ENCODE assay signal across 28 cellular contexts in the genomic region with DNA sequence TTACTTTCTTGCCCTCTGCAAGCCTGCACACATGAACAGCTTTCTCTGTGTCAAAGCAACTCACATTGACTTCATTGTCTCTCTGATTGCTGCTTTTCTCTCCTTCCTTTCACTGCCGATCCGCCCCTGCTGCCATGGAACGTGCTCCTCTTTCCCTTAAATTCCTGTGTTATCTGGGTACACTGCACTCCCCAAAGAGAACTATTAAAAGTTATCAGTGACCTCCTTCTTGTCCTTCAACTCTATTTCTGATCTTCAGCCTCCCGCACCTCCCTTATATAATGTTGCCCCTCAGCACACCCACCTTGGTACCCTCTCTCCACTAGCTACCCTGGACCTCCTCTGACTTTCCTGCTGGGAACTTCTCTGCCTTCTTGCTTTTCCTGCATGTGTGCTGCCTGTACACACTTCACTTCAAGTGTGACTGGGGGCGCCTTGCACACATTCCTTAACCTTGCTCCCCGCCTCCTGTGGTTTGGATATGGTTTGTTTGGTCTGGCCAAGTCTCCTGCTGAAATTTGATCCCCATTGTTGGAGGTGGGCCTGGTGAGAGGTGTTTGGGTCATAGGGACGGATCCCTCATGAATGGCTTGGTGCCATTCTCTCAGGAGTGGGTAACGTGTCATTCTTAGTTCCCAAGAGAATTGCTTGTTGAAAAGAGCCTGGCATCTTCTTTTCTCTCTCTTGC. TPM values are rescaled to one million over a fixed set of nuclear protein-coding genes. Genes with fewer than 3 reads are reported as not detected.
DNase-seq lines count a peak whose midpoint lies in the region; ATAC-seq, FAIRE-seq and TF ChIP-seq lines count a peak whose summit lies in the region.
"Had no signal": no experiment of that assay in that cellular context is flagged by ENCODE, and none has a peak within 500 bp of the region (broad histone marks: within the 10 kb centered on the region; RNA-seq: fewer than 3 reads in every experiment).

No MANE protein-coding gene starts in this region.

- 32 to 39% methylated on average over 8 of the region's 8 CpGs for WGBS in heart right ventricle, 2 donors

- peaks cover 10% of the 10 kb centered on the region for H3K9me2 ChIP-seq in GM23338 (ENCODE audit: insufficient read depth)

- H3K27ac Mint-ChIP-seq in GM23338, result no peak overlapping the region
- no peak overlapping the region for H3K27ac Mint-ChIP-seq in astrocyte (ENCODE audit: unreplicated experiment)
- H3K27ac Mint-ChIP-seq: activated CD4-positive, alpha-beta memory T cell treated with anti-CD3 and anti-CD28 coated beads, Interleukin-2, amount 10 ng/mL, durations not matched to agents 7 days and 5 days; brain had no signal

- H3K36me3 ChIP-seq in GM23338 (ENCODE audit: insufficient read depth), result no peaks in the 10 kb centered on the region
- no peaks in the 10 kb centered on the region for H3K36me3 ChIP-seq in astrocyte (ENCODE audit: insufficient read depth, low read length)
- H3K36me3 ChIP-seq in heart right ventricle, result no peaks in the 10 kb centered on the region
- no peaks in the 10 kb centered on the region for H3K36me3 ChIP-seq in osteoblast (ENCODE audit: insufficient read depth, low read length)
- H3K36me3 ChIP-seq in uterus, result no peaks in the 10 kb centered on the region
- H3K36me3 ChIP-seq: ovary, WERI-Rb-1 had no signal

- no peaks in the 10 kb centered on the region; the same call in 1 of the 3 replicates for H3K9me3 Mint-ChIP-seq in GM23338
- peaks cover 11% of the 10 kb centered on the region for H3K9me3 Mint-ChIP-seq in astrocyte (ENCODE audit: unreplicated experiment)
- H3K9me3 Mint-ChIP-seq: activated CD4-positive, alpha-beta memory T cell treated with anti-CD3 and anti-CD28 coated beads, Interleukin-2, amount 10 ng/mL, durations not matched to agents 7 days and 5 days; activated T-cell treated with anti-CD3 and anti-CD28 coated beads, Interleukin-2, amount 50 U/mL, for 4 hours had no signal

- ATAC-seq in GM23338, result no peak
- peak in 7 of 8 donors; percentile 49 to 84 (median 60) for ATAC-seq in heart right ventricle
- ATAC-seq: activated T-cell treated with anti-CD3 and anti-CD28 coated beads, Interleukin-2, amount 50 U/mL, for 4 hours; left colon had no signal

- H3K4me3 Mint-ChIP-seq in GM23338 (no peak overlapping the region), astrocyte (ENCODE audit: unreplicated experiment) (no peak overlapping the region)
- H3K4me3 Mint-ChIP-seq: activated CD4-positive, alpha-beta memory T cell treated with anti-CD3 and anti-CD28 coated beads, Interleukin-2, amount 10 ng/mL, durations not matched to agents 7 days and 5 days; activated T-cell treated with anti-CD3 and anti-CD28 coated beads, Interleukin-2, amount 50 U/mL, for 4 hours; brain had no signal

- H3K4me2 ChIP-seq in GM23338, result no peak overlapping the region
- peak overlapping the region; percentile 52 for H3K4me2 ChIP-seq in astrocyte (ENCODE audit: low read length)
- peak overlapping the region; percentile 42 for H3K4me2 ChIP-seq in osteoblast (ENCODE audit: insufficient read depth, low read length)

- TF ChIP-seq CTCF in GM23338 (conservative IDR thresholded peaks at IDR 0.05; ENCODE audit: low read depth in 2 of 2) (no peak), astrocyte (IDR thresholded peaks at IDR 0.05; ENCODE audit: insufficient read depth, low read depth, low read length) (no peak), heart right ventricle (IDR thresholded peaks at IDR 0.05) (no peak), osteoblast (IDR thresholded peaks at IDR 0.05; ENCODE audit: extremely low read depth, low read depth, low read length) (no peak), uterus (IDR thresholded peaks at IDR 0.05) (no peak)

- H4K20me1 ChIP-seq in GM23338 (replicated peaks; ENCODE audit: insufficient read depth), result no peaks in the 10 kb centered on the region
- H4K20me1 ChIP-seq in astrocyte (ENCODE audit: insufficient read depth, low read length), result no peaks in the 10 kb centered on the region
- H4K20me1 ChIP-seq in osteoblast (ENCODE audit: insufficient read depth, low read length), result no peaks in the 10 kb centered on the region

- DNase-seq in GM23338 (ENCODE audit: low spot score) (no peak), astrocyte (ENCODE audit: low read depth) (peak; percentile 85), heart right ventricle (peak in 1 of 2 donors; percentile 23), osteoblast (ENCODE audit: insufficient read length, low spot score, missing footprints) (no peak), uterus (no peak), NCI-H345 treated with DMSO at 0.1 percent for 48 hours (lab: John Stamatoyannopoulos, UW; ENCODE audit: unreplicated experiment) (no peak), T-helper 2 cell (no peak)
- no peak for DNase-seq in activated CD4-positive, alpha-beta T cell treated with anti-CD3 and anti-CD28 coated beads for 4 hours
- DNase-seq: activated CD4-positive, alpha-beta memory T cell treated with anti-CD3 and anti-CD28 coated beads, Interleukin-2, amount 10 ng/mL, durations not matched to agents 7 days and 5 days; activated naive CD4-positive, alpha-beta T cell treated with anti-CD3 and anti-CD28 coated beads, Interleukin-2, amount 50 U/mL, for 16 hours; activated T-cell treated with anti-CD3 and anti-CD28 coated beads, Interleukin-2, amount 50 U/mL, for 4 hours; AML-193; Calu3; dorsolateral prefrontal cortex; GF-D8; hippocampal formation; KG1; left colon; NCI-H1105; NCI-H774; ovary; stimulated activated CD4-positive, alpha-beta T cell treated with anti-CD3 and anti-CD28 coated beads, Interleukin-4, amount 100 ng/mL, for 24 hours; WERI-Rb-1 had no signal

- H3K4me3 ChIP-seq in GM23338 (no peak overlapping the region), astrocyte (ENCODE audit: insufficient read depth, low read depth, low read length) (no peak overlapping the region), heart right ventricle (peak overlapping the region in 2 of 10 donors; percentile 3 to 4), osteoblast (ENCODE audit: insufficient read depth, low read length) (no peak overlapping the region), uterus (no peak overlapping the region)
- H3K4me3 ChIP-seq: dorsolateral prefrontal cortex, ovary had no signal

- H2AFZ ChIP-seq in GM23338 (peak overlapping the region; percentile 9; the same call in 1 of the 2 replicates), astrocyte (ENCODE audit: low read depth, low read length) (no peak overlapping the region), osteoblast (ENCODE audit: low read length) (no peak overlapping the region)

- TF ChIP-seq POLR2A in uterus (IDR thresholded peaks at IDR 0.05), result no peak

- peaks cover 7% of the 10 kb centered on the region for H3K27me3 Mint-ChIP-seq in GM23338 (ENCODE audit: insufficient read depth, low read depth, poor library complexity)
- peaks cover 3% of the 10 kb centered on the region for H3K27me3 Mint-ChIP-seq in astrocyte (ENCODE audit: low read depth, unreplicated experiment)

- no peaks in the 10 kb centered on the region for H3K79me2 ChIP-seq in GM23338 (replicated peaks; ENCODE audit: insufficient read depth)
- H3K79me2 ChIP-seq in astrocyte (ENCODE audit: insufficient read depth, low read length), result no peaks in the 10 kb centered on the region
- H3K79me2 ChIP-seq in osteoblast (ENCODE audit: insufficient read depth, low read length), result no peaks in the 10 kb centered on the region

- intact Hi-C loops in heart right ventricle (cut with DNase I) (no loop called here), uterus (cut with DNase I; ENCODE audit: low total_unique reads) (no loop called here)

- no peaks in the 10 kb centered on the region for H3K9me3 ChIP-seq in astrocyte (ENCODE audit: insufficient read depth, low read depth, low read length)
- H3K9me3 ChIP-seq in heart right ventricle, result no peaks in the 10 kb centered on the region
- H3K9me3 ChIP-seq in osteoblast (ENCODE audit: low read depth, low read length), result no peaks in the 10 kb centered on the region
- no peaks in the 10 kb centered on the region for H3K9me3 ChIP-seq in uterus
- H3K9me3 ChIP-seq: ovary had no signal

- H3K4me1 ChIP-seq in GM23338 (ENCODE audit: insufficient read depth) (no peaks in the 10 kb centered on the region), astrocyte (ENCODE audit: insufficient read depth, low read length) (peaks cover 9% of the 10 kb centered on the region), heart right ventricle (peaks cover 0 to 44% (median 15%) of the 10 kb centered on the region in 9 donors), osteoblast (ENCODE audit: insufficient read depth, low read length) (peaks cover 31% of the 10 kb centered on the region), uterus (no peaks in the 10 kb centered on the region)

- H3F3A ChIP-seq in GM23338 (replicated peaks; ENCODE audit: low read depth), result no peaks in the 10 kb centered on the region

- H3K27ac ChIP-seq in GM23338 (ENCODE audit: low read depth) (no peak overlapping the region), astrocyte (ENCODE audit: low read depth, low read length) (no peak overlapping the region), heart right ventricle (peak overlapping the region in 9 of 10 donors; percentile 50 to 80 (median 74)), osteoblast (ENCODE audit: low read depth, low read length) (peak overlapping the region; percentile 33), uterus (no peak overlapping the region)
- H3K27ac ChIP-seq: dorsolateral prefrontal cortex, HL-60, ovary, WERI-Rb-1 had no signal

- H3K27me3 ChIP-seq in GM23338 (ENCODE audit: insufficient read depth) (no peaks in the 10 kb centered on the region), astrocyte (ENCODE audit: insufficient read depth, low read length) (no peaks in the 10 kb centered on the region), heart right ventricle (no peaks in the 10 kb centered on the region), osteoblast (ENCODE audit: insufficient read depth, low read length) (no peaks in the 10 kb centered on the region), uterus (no peaks in the 10 kb centered on the region)
- H3K27me3 ChIP-seq: dorsolateral prefrontal cortex, ovary had no signal

- H3K9ac ChIP-seq in astrocyte (ENCODE audit: low read length), result no peak overlapping the region

- no peaks in the 10 kb centered on the region for H3K36me3 Mint-ChIP-seq in GM23338 (ENCODE audit: low read depth)
- no peaks in the 10 kb centered on the region for H3K36me3 Mint-ChIP-seq in astrocyte (ENCODE audit: low read depth, unreplicated experiment)
- H3K36me3 Mint-ChIP-seq: brain had no signal

- no peak for FAIRE-seq in astrocyte (lab: Jason Lieb, UNC)
- FAIRE-seq: GM12892 had no signal

- H3K4me1 Mint-ChIP-seq in GM23338 (peaks cover 9% of the 10 kb centered on the region; the same call in 2 of the 3 replicates), astrocyte (ENCODE audit: low read depth, unreplicated experiment) (peaks cover 9% of the 10 kb centered on the region)
- H3K4me1 Mint-ChIP-seq: activated CD4-positive, alpha-beta memory T cell treated with anti-CD3 and anti-CD28 coated beads, Interleukin-2, amount 10 ng/mL, durations not matched to agents 7 days and 5 days; brain had no signal

RNA-seq across cellular contexts. Expression of a gene that starts 26.7 kb away (rescaled TPM):
- total RNA-seq in GM23338 (2014; rRNA removed; shearing (Covaris generic)), result 1.6 and 2.2 TPM in 2 replicates
- 0.94 and 1.2 TPM in 2 replicates for polyA plus RNA-seq in GM23338 (2016; fragmentation: Nextera tagmentation; extraction: Ambion mirVana)
- 41.7 and 49.6 TPM in 2 replicates for total RNA-seq in astrocyte
- 100 to 1,000 TPM in 9 of 10 donors, 10 to 100 TPM in 1; 99.1 to 241 (median 158) TPM for total RNA-seq in heart right ventricle
- polyA plus RNA-seq in heart right ventricle, result 100 to 1,000 TPM in 1 of 2 donors, 10 to 100 TPM in 1; 62.0 to 178 TPM
- 151 and 163 TPM in 2 replicates for total RNA-seq in osteoblast
- 100 to 1,000 TPM; 104 to 246 (median 155) TPM for total RNA-seq in uterus
- total RNA-seq: activated CD4-positive, alpha-beta memory T cell treated with anti-CD3 and anti-CD28 coated beads, Interleukin-2, amount 10 ng/mL, durations not matched to agents 7 days and 5 days had no signal

RNA-seq across cellular contexts. Expression of a gene that starts 49.6 kb away (rescaled TPM):
- 1.6 TPM in 2 replicates for total RNA-seq in GM23338 (2014; rRNA removed; shearing (Covaris generic))
- 2.0 and 2.5 TPM in 2 replicates for polyA plus RNA-seq in GM23338 (2016; fragmentation: Nextera tagmentation; extraction: Ambion mirVana)
- not detected in 2 replicates for total RNA-seq in astrocyte
- total RNA-seq in heart right ventricle, result 1 to 10 TPM in 1 of 10 donors, under 1 TPM in 6, not detected in 3; 0.26 to 1.1 (median 0.68) TPM
- under 1 TPM; 0.14 to 0.88 TPM for polyA plus RNA-seq in heart right ventricle
- total RNA-seq in osteoblast, result 0.36 TPM in 1 of 2 replicates, not detected in the other
- 1 to 10 TPM in 1 of 4 donors, under 1 TPM in 2, not detected in 1; 0.51 to 2.6 (median 0.90) TPM for total RNA-seq in uterus
- total RNA-seq: Calu3, myocyte, skeletal muscle tissue had no signal

Comparison
In these comparisons a context has a peak if more than half of its experiments do, and no peak if none do; other contexts are left out.
1. H3K27ac ChIP-seq: peak in heart right ventricle (9 of 10) and osteoblast (single experiment); none in GM23338 (single experiment), astrocyte (single experiment) and uterus (0 of 2).
2. RNA of a gene that starts 26.7 kb away (total RNA-seq): 151 to 163 TPM in osteoblast, 99.1 to 241 TPM in heart right ventricle, 104 to 246 TPM in uterus and 41.7 to 49.6 TPM in astrocyte; 1.6 to 2.2 TPM in GM23338; every median in the first group is over 10 times any median in the second.